ENCODE assay signal across 8 cellular contexts in genomic region chrX:20265726-20266681, GRCh38. TPM values are rescaled to one million over a fixed set of nuclear protein-coding genes. Genes with fewer than 3 reads are reported as not detected.
A peak's percentile ranks its signal among the peaks of the same experiment; 100 is the strongest.
DNase-seq lines count a peak whose midpoint lies in the region; ATAC-seq and TF ChIP-seq lines count a peak whose summit lies in the region.

No MANE protein-coding gene starts in this region.

- peak; percentile 58 for DNase-seq in DND-41
- peak; percentile 2 to 14 for DNase-seq in activated CD8-positive, alpha-beta memory T cell treated with anti-CD3 and anti-CD28 coated beads for 4 hours (ENCODE audit: low read depth in 2 of 2)
- no peak for DNase-seq in esophagus muscularis mucosa (ENCODE audit: extremely low spot score)
- DNase-seq in naive B cell: peak; percentile 43
- no peak for DNase-seq in vagina (ENCODE audit: extremely low spot score in 2 of 2)
- DNase-seq in putamen (ENCODE audit: low spot score): no peak

- peaks cover 54% of the 10 kb centered on the region for H3K79me2 ChIP-seq in DND-41 (ENCODE audit: insufficient read depth, low read length)

- TF ChIP-seq CTCF in DND-41 (IDR thresholded peaks at IDR 0.05; ENCODE audit: borderline replicate concordance, extremely low read depth, low read length, poor library complexity, severe bottlenecking): no peak
- no peak for TF ChIP-seq CTCF in esophagus muscularis mucosa (IDR thresholded peaks at IDR 0.05)
- TF ChIP-seq CTCF in vagina (IDR thresholded peaks at IDR 0.05): no peak

- peak overlapping the region; percentile 90 to 100 (median 96) for H3K4me3 Mint-ChIP-seq in naive B cell

- H3K4me2 ChIP-seq in DND-41 (ENCODE audit: insufficient read depth, low read length): peak overlapping the region; percentile 64

- peaks cover 7 to 25% (median 18%) of the 10 kb centered on the region in 3 donors for H3K4me1 Mint-ChIP-seq in naive B cell

- TF ChIP-seq EP300 in esophagus muscularis mucosa (IDR thresholded peaks at IDR 0.05): no peak

- no peaks in the 10 kb centered on the region for H3K27me3 Mint-ChIP-seq in naive B cell

- H3K4me3 ChIP-seq in DND-41 (ENCODE audit: low read depth in 1 of 2, low read length in 2 of 2) (peak overlapping the region; percentile 91 to 93), esophagus muscularis mucosa (peak overlapping the region; percentile 66 to 72 (median 67)), vagina (peak overlapping the region; percentile 68 to 69)

- H4K20me1 ChIP-seq in DND-41 (ENCODE audit: insufficient read depth, low read length): peaks cover 22% of the 10 kb centered on the region; the same call in 1 of the 2 replicates

- peaks cover 0 to 2% (median 0%) of the 10 kb centered on the region in 7 donors for H3K9me3 Mint-ChIP-seq in naive B cell

- H3K27ac ChIP-seq in DND-41 (ENCODE audit: low read length) (peak overlapping the region; percentile 77), KOPT-K1 (ENCODE audit: low read depth, low read length, poor library complexity, severe bottlenecking) (peak overlapping the region; percentile 75), esophagus muscularis mucosa (replicated peaks in 1 of 4) (peak overlapping the region; percentile 83 to 87 (median 84)), vagina (peak overlapping the region; percentile 86)

- peaks cover 0 to 4% of the 10 kb centered on the region in 2 donors for H3K36me3 Mint-ChIP-seq in naive B cell

- H3K27me3 ChIP-seq in DND-41 (ENCODE audit: insufficient read depth, low read length, poor library complexity) (no peaks in the 10 kb centered on the region), esophagus muscularis mucosa (no peaks in the 10 kb centered on the region), vagina (no peaks in the 10 kb centered on the region)

- H3K4me1 ChIP-seq in DND-41 (ENCODE audit: insufficient read depth, low read length) (peaks cover 25% of the 10 kb centered on the region), esophagus muscularis mucosa (peaks cover 0 to 21% (median 12%) of the 10 kb centered on the region in 4 donors), vagina (no peaks in the 10 kb centered on the region)

- TF ChIP-seq POLR2A in esophagus muscularis mucosa (IDR thresholded peaks at IDR 0.05; ENCODE audit: low read depth) (no peak), vagina (IDR thresholded peaks at IDR 0.05) (no peak)

- peak overlapping the region; percentile 65 for H2AFZ ChIP-seq in DND-41 (ENCODE audit: low read depth, low read length)

- intact Hi-C loops in esophagus muscularis mucosa (cut with DNase I): loop anchor here (5.0 kb wide), 1 partner anchor 124 kb away; the partner anchor contains the start of gene EIF1AX
- intact Hi-C loops in vagina (cut with DNase I): loop anchor here (5.0 kb wide), 1 partner anchor 124 kb away; the partner anchor contains the start of gene EIF1AX

- H3K9me3 ChIP-seq in DND-41 (ENCODE audit: insufficient read depth, low read length, severe bottlenecking) (no peaks in the 10 kb centered on the region), KOPT-K1 (ENCODE audit: insufficient read depth, low read length, poor library complexity, severe bottlenecking) (no peaks in the 10 kb centered on the region), esophagus muscularis mucosa (no peaks in the 10 kb centered on the region), vagina (no peaks in the 10 kb centered on the region)

- 44% methylated on average over 34 of the region's 75 CpGs for WGBS in esophagus muscularis mucosa

- H3K36me3 ChIP-seq in DND-41 (ENCODE audit: insufficient read depth, low read length) (peaks cover 5% of the 10 kb centered on the region; the same call in 1 of the 2 replicates), KOPT-K1 (ENCODE audit: insufficient read depth, low read length) (peaks cover 6% of the 10 kb centered on the region; the same call in 1 of the 2 replicates), esophagus muscularis mucosa (no peaks in the 10 kb centered on the region), vagina (no peaks in the 10 kb centered on the region)

- ATAC-seq in DND-41 (ENCODE audit: insufficient read depth, low read depth) (peak; percentile 32), GM21619 (IDR thresholded peaks at IDR 0.05; ENCODE audit: unreplicated experiment) (peak; percentile 4), naive B cell (ENCODE audit: low read depth in 2 of 2) (peak; percentile 9 to 10)

- H3K9ac ChIP-seq in DND-41 (ENCODE audit: low read depth, low read length): peak overlapping the region; percentile 78

- peak overlapping the region; percentile 79 to 98 (median 95) for H3K27ac Mint-ChIP-seq in naive B cell

RNA-seq across cellular contexts. Expression of gene RPS6KA3, which starts 0.7 kb away (rescaled TPM):
- 10 to 100 TPM; 36.1 to 41.6 (median 39.0) TPM for total RNA-seq in esophagus muscularis mucosa
- 10 to 100 TPM; 12.2 to 36.8 (median 25.3) TPM for polyA plus RNA-seq in naive B cell (ENCODE audit: low read depth in 6 of 6)
- 22.8 TPM for total RNA-seq in vagina

Comparison
In these comparisons a context has a peak if more than half of its experiments do, and no peak if none do; other contexts are left out.
1. DNase-seq: peak in DND-41 (single experiment), activated CD8-positive, alpha-beta memory T cell treated with anti-CD3 and anti-CD28 coated beads for 4 hours (2 of 2) and naive B cell (single experiment); none in esophagus muscularis mucosa (single experiment), vagina (0 of 2) and putamen (single experiment).
2. Peak in every context shown above with its lines, with median percentiles within 50 percentile points of each other: ATAC-seq, H3K27ac ChIP-seq and H3K4me3 ChIP-seq.